8 cellular contexts compared by ENCODE assay signal in the genomic region with DNA sequence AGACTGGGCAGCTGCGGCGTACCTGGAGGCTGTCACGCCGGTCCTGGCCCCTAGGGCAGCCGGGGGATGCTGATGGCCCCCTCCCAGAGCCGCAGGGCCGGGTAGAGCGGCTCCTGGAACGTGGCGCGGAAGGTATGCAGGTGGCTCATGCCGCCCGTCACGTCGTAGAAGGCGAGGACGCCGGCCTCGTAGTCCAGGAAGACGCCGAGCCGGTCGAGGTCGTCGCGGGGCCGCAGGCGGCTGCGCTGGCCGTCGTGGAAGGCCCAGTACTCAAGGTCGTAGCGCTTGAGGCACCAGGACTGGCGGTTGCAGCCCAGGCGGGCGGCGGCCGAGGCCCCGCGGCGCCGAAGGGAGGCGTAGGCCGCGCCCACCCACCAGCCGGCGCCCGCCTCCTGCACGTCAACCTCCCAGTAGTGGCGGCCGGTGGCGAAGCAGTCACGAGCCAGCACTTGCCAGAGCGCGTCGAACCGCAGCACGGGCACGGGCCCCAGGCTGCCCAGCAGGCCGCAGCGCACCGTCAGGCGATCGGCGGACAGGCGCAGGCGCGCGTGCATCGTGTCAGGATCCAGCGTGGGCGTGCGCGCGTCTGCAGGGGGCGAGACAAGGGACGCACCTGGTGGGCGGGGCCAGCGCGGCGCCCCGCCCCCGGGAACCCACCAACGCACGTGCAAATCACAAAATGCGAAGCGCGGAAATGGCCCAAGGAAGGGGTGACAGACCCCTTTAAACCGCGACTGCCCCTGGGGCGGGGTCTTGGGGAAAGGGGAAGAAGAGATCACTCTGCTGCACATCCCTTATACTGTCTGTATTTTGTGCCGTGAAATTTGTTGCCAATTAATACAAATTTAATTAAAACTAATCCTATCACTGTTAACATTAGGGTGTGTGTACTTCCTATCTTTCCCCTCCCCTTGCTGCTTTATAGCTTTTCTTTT. TPM values are rescaled to one million over a fixed set of nuclear protein-coding genes. Genes with fewer than 3 reads are reported as not detected.
DNase-seq lines count a peak whose midpoint lies in the region; ATAC-seq and TF ChIP-seq lines count a peak whose summit lies in the region.

No MANE protein-coding gene starts in this region.

- POLR2A ChIA-PET in activated CD8-positive, alpha-beta T cell treated with anti-CD3 and anti-CD28 coated beads for 36 hours (lab: Charles Lee) = interaction anchor here (1.5 to 1.6 kb wide), 2 partner anchors 11 to 31 kb away, joined by 3 to 5 read pairs; no protein-coding TSS in a partner anchor

- H3K4me3 Mint-ChIP-seq in activated CD8-positive, alpha-beta T cell treated with anti-CD3 and anti-CD28 coated beads for 36 hours = no peak overlapping the region
- no peak overlapping the region for H3K4me3 Mint-ChIP-seq in mesothelial cell of epicardium

- H3K36me3 Mint-ChIP-seq in activated CD8-positive, alpha-beta T cell treated with anti-CD3 and anti-CD28 coated beads for 36 hours (ENCODE audit: low read depth) = peaks cover 37% of the 10 kb centered on the region
- H3K36me3 Mint-ChIP-seq in mesothelial cell of epicardium = peaks cover 13% of the 10 kb centered on the region

- CTCF ChIA-PET in activated CD8-positive, alpha-beta T cell treated with anti-CD3 and anti-CD28 coated beads for 36 hours (lab: Charles Lee) = interaction anchor here (1.0 to 3.6 kb wide), 4 partner anchors 10 to 106 kb away, joined by 3 to 19 read pairs (median 4); no protein-coding TSS in a partner anchor

- TF ChIP-seq CTCF in activated CD8-positive, alpha-beta T cell treated with anti-CD3 and anti-CD28 coated beads for 36 hours (IDR thresholded peaks at IDR 0.05) = no peak
- TF ChIP-seq CTCF in gastroesophageal sphincter (IDR thresholded peaks at IDR 0.05) (no peak), retinal pigment epithelial cell (conservative IDR thresholded peaks at IDR 0.05; ENCODE audit: low read depth, low read length) (peak; percentile 6), mesothelial cell of epicardium (IDR thresholded peaks at IDR 0.05; ENCODE audit: unreplicated experiment) (no peak)

- peak overlapping the region in 1 of 2 donors; percentile 48 for H3K4me3 ChIP-seq in gastroesophageal sphincter
- H3K4me3 ChIP-seq in retinal pigment epithelial cell (ENCODE audit: low read length) = peak overlapping the region; percentile 3

- no peak overlapping the region for H3K27ac Mint-ChIP-seq in activated CD8-positive, alpha-beta T cell treated with anti-CD3 and anti-CD28 coated beads for 36 hours
- H3K27ac Mint-ChIP-seq in mesothelial cell of epicardium = no peak overlapping the region

- WGBS in gastroesophageal sphincter (ENCODE audit: low coverage in 1 of 2), 2 donors = 37 to 68% methylated on average over 4 to 5 of the region's 92 CpGs

- H3K36me3 ChIP-seq in gastroesophageal sphincter = peaks cover 0 to 24% of the 10 kb centered on the region in 2 donors

- ATAC-seq in activated CD8-positive, alpha-beta T cell treated with anti-CD3 and anti-CD28 coated beads for 36 hours = peak; percentile 51
- ATAC-seq in gastroesophageal sphincter = peak; percentile 67

- H3K27me3 ChIP-seq in gastroesophageal sphincter = peaks cover 6% of the 10 kb centered on the region

- DNase-seq in EH (ENCODE audit: low read depth) = peak; percentile 29
- peak; percentile 27 for DNase-seq in activated CD8-positive, alpha-beta T cell treated with anti-CD3 and anti-CD28 coated beads for 36 hours
- peak; percentile 35 for DNase-seq in retinal pigment epithelial cell (ENCODE audit: low read depth)
- DNase-seq in mesothelial cell of epicardium (ENCODE audit: low spot score in 2 of 2, unreplicated experiment in 2 of 2) = no peak
- no peak for DNase-seq in HuH-7 (ENCODE audit: low spot score)
- DNase-seq in SW 1271 (lab: John Stamatoyannopoulos, UW) = no peak
- no peak for DNase-seq in activated CD4-positive, alpha-beta T cell treated with anti-CD3 and anti-CD28 coated beads, Interleukin-2, amount 50 U/mL, for 1 hour

- peaks cover 13% of the 10 kb centered on the region for H3K4me1 Mint-ChIP-seq in activated CD8-positive, alpha-beta T cell treated with anti-CD3 and anti-CD28 coated beads for 36 hours (ENCODE audit: low read depth)
- H3K4me1 Mint-ChIP-seq in mesothelial cell of epicardium = peaks cover 3% of the 10 kb centered on the region

- peaks cover 0 to 10% (median 0%) of the 10 kb centered on the region in 3 donors for H3K4me1 ChIP-seq in gastroesophageal sphincter

- peak overlapping the region in 1 of 4 donors; percentile 1 for H3K27ac ChIP-seq in gastroesophageal sphincter

- H3K27me3 Mint-ChIP-seq in activated CD8-positive, alpha-beta T cell treated with anti-CD3 and anti-CD28 coated beads for 36 hours = no peaks in the 10 kb centered on the region
- no peaks in the 10 kb centered on the region for H3K27me3 Mint-ChIP-seq in mesothelial cell of epicardium (ENCODE audit: low read depth)

- no peaks in the 10 kb centered on the region for H3K9me3 ChIP-seq in gastroesophageal sphincter

- intact Hi-C loops in activated CD8-positive, alpha-beta T cell treated with anti-CD3 and anti-CD28 coated beads for 36 hours (cut with micrococcal nuclease) = no loop called here

- TF ChIP-seq EP300 in gastroesophageal sphincter (IDR thresholded peaks at IDR 0.05) = no peak

- no peak for TF ChIP-seq POLR2A in gastroesophageal sphincter (IDR thresholded peaks at IDR 0.05)

- no peaks in the 10 kb centered on the region for H3K9me3 Mint-ChIP-seq in activated CD8-positive, alpha-beta T cell treated with anti-CD3 and anti-CD28 coated beads for 36 hours
- no peaks in the 10 kb centered on the region for H3K9me3 Mint-ChIP-seq in mesothelial cell of epicardium

RNA-seq across cellular contexts. Expression of a gene that starts 31.2 kb away (rescaled TPM):
- total RNA-seq in activated CD8-positive, alpha-beta T cell treated with anti-CD3 and anti-CD28 coated beads for 36 hours = 10 to 100 TPM; 51.2 to 51.8 TPM
- 10 to 100 TPM; 21.5 to 58.3 (median 40.0) TPM for total RNA-seq in gastroesophageal sphincter
- total RNA-seq in mesothelial cell of epicardium = 36.7 to 39.5 TPM (median 36.9 TPM) in 3 replicates

RNA-seq across cellular contexts. Expression of a gene that starts 31.3 kb away (rescaled TPM):
- 10 to 100 TPM; 39.6 to 41.8 TPM for total RNA-seq in activated CD8-positive, alpha-beta T cell treated with anti-CD3 and anti-CD28 coated beads for 36 hours
- total RNA-seq in gastroesophageal sphincter (10 to 100 TPM in 3 of 4 donors, 1 to 10 TPM in 1; 7.5 to 12.5 (median 10.5) TPM), mesothelial cell of epicardium (10.1 to 12.2 TPM (median 11.5 TPM) in 3 replicates)

Comparison
In these comparisons a context has a peak if more than half of its experiments do, and no peak if none do; other contexts are left out.
1. DNase-seq: peak in EH (single experiment), activated CD8-positive, alpha-beta T cell treated with anti-CD3 and anti-CD28 coated beads for 36 hours (single experiment) and retinal pigment epithelial cell (single experiment); none in mesothelial cell of epicardium (0 of 2), HuH-7 (single experiment), SW 1271 (0 of 2) and activated CD4-positive, alpha-beta T cell treated with anti-CD3 and anti-CD28 coated beads, Interleukin-2, amount 50 U/mL, for 1 hour (single experiment).